In genomic region chr6:25414168-25414567, GRCh38 we compare ENCODE assay signal across 1 cellular context.
TF ChIP-seq lines count a peak whose summit lies in the region.

No MANE protein-coding gene starts in this region.

TF ChIP-seq in GM12878, 131 proteins besides CTCF, POLR2A, EP300 and RAD21 (continued from another document):
- no peak for TF ChIP-seq REST (IDR thresholded peaks at IDR 0.05; ENCODE audit: low read depth, low read length)
